ENCODE assay signal across 28 cellular contexts in genomic region chr4:138275216-138275615, GRCh38. TPM values are rescaled to one million over a fixed set of nuclear protein-coding genes. Genes with fewer than 3 reads are reported as not detected.
A peak's percentile ranks its signal among the peaks of the same experiment; 100 is the strongest.
DNase-seq lines count a peak whose midpoint lies in the region; ATAC-seq and TF ChIP-seq lines count a peak whose summit lies in the region.
"Had no signal": no experiment of that assay in that cellular context is flagged by ENCODE, and none has a peak within 500 bp of the region (broad histone marks: within the 10 kb centered on the region; RNA-seq: fewer than 3 reads in every experiment).

No MANE protein-coding gene starts in this region.

- no peak overlapping the region for H3K23ac ChIP-seq in mesenchymal stem cell (ENCODE audit: low read length in 2 of 2)

- peak overlapping the region; percentile 98 for H3K27ac ChIP-seq in mammary epithelial cell (ENCODE audit: insufficient read depth, low read depth, low read length)
- H3K27ac ChIP-seq in mesenchymal stem cell (ENCODE audit: low read length, poor library complexity, severe bottlenecking), result no peak overlapping the region
- H3K27ac ChIP-seq: 22Rv1, ascending aorta, heart left ventricle, lower lobe of right lung, SJCRH30, suprapubic skin, upper lobe of right lung had no signal

- H3K4me3 ChIP-seq in mammary epithelial cell (replicated peaks in 1 of 3; ENCODE audit: insufficient read depth in 1 of 3, low read depth in 2 of 3, low read length in 3 of 3) (no peak overlapping the region), mesenchymal stem cell (ENCODE audit: insufficient read depth in 1 of 2, low read depth in 1 of 2, low read length in 2 of 2) (no peak overlapping the region)
- H3K4me3 ChIP-seq: ascending aorta, heart left ventricle, lower lobe of right lung, SJCRH30, suprapubic skin, upper lobe of right lung had no signal

- no peak overlapping the region for H3K4ac ChIP-seq in mesenchymal stem cell (ENCODE audit: low read depth in 1 of 2, low read length in 2 of 2)

- no peak overlapping the region for H3K18ac ChIP-seq in mesenchymal stem cell (ENCODE audit: low read depth in 1 of 2, low read length in 2 of 2)

- H3K9ac ChIP-seq in mammary epithelial cell (ENCODE audit: insufficient read depth, low read length) (peak overlapping the region; percentile 64), mesenchymal stem cell (ENCODE audit: low read length) (peak overlapping the region; percentile 85)

- TF ChIP-seq CTCF in mammary epithelial cell (conservative IDR thresholded peaks at IDR 0.05 in 1 of 2, IDR thresholded peaks at IDR 0.05 in 1 of 2; ENCODE audit: extremely low read depth in 1 of 2, insufficient read depth in 1 of 2, low read depth in 1 of 2, low read length in 2 of 2), result no peak

- H3K79me2 ChIP-seq in mammary epithelial cell (ENCODE audit: insufficient read depth, low read length), result no peaks in the 10 kb centered on the region

- WGBS in mammary epithelial cell (ENCODE audit: low coverage, missing lambda C conversion rate), result 100% methylated on average over 1 of the region's 1 CpG
- no CpG with 5 or more reads among the region's 1 CpG for WGBS in mesenchymal stem cell

- DNase-seq in DMS53 (lab: John Stamatoyannopoulos, UW) (peak; percentile 8), DMS53 treated with DMSO at 0.1 percent for 48 hours (lab: John Stamatoyannopoulos, UW; ENCODE audit: unreplicated experiment) (no peak), mammary epithelial cell (peak; percentile 31), mesenchymal stem cell (no peak)
- no peak for DNase-seq in activated CD4-positive, alpha-beta T cell treated with anti-CD3 and anti-CD28 coated beads, Interleukin-2, amount 50 U/mL, for 48 hours
- DNase-seq: activated CD4-positive, alpha-beta memory T cell treated with anti-CD3 and anti-CD28 coated beads for 36 hours; activated effector memory CD4-positive, alpha-beta T cell treated with Interleukin-2 at 50 U/mL for 16 hours; CD4-positive, alpha-beta T cell; H7; heart left ventricle; lower lobe of right lung; NCI-H1048; NCI-H1694; NCI-H526; SJCRH30; stimulated activated CD4-positive, alpha-beta T cell treated with anti-CD3 and anti-CD28 coated beads, Interleukin-15, amount 100 ng/mL, for 24 hours; stimulated activated naive B cell treated with anti-CD40 and anti-IgM and Interleukin-4, amounts not matched to agents 10 μg/mL and 1 μg/mL and 100 μg/mL, for 72 hours; T-helper 1 cell; upper lobe of right lung had no signal

- in situ Hi-C loops in mammary epithelial cell (cut with MboI; ENCODE audit: low sequenced_read_pairs in 2 of 2), result no loop called here

- no peak overlapping the region for H2BK120ac ChIP-seq in mesenchymal stem cell (ENCODE audit: low read depth, low read length)

- intact Hi-C loops in mammary epithelial cell (cut with micrococcal nuclease), result no loop called here

- H2BK15ac ChIP-seq in mesenchymal stem cell (ENCODE audit: low read depth, poor library complexity, severe bottlenecking), result no peak overlapping the region

- ATAC-seq in GM21737 (IDR thresholded peaks at IDR 0.05; ENCODE audit: unreplicated experiment), result no peak
- no peak for ATAC-seq in GM19452 (IDR thresholded peaks at IDR 0.05; ENCODE audit: unreplicated experiment)
- no peak for ATAC-seq in GM21786 (IDR thresholded peaks at IDR 0.05; ENCODE audit: unreplicated experiment)
- ATAC-seq: activated CD4-positive, CD25-positive, alpha-beta regulatory T cell treated with anti-CD3 and anti-CD28 coated beads, Interleukin-2, amount 50 U/mL, for 24 hours; lower lobe of right lung; Panc1; sciatic nerve; stimulated activated naive B cell treated with anti-CD40 and anti-IgM and Interleukin-4, amounts not matched to agents 10 μg/mL and 1 μg/mL and 100 μg/mL, for 72 hours; upper lobe of right lung had no signal

- H3K4me2 ChIP-seq in mammary epithelial cell (ENCODE audit: insufficient read depth, low read depth, low read length), result peak overlapping the region; percentile 49
- no peak overlapping the region for H3K4me2 ChIP-seq in mesenchymal stem cell (ENCODE audit: low read length, poor library complexity, severe bottlenecking)

- no peaks in the 10 kb centered on the region for H3K79me1 ChIP-seq in mesenchymal stem cell (replicated peaks; ENCODE audit: low read length, poor library complexity, severe bottlenecking)

- H3K27me3 ChIP-seq in mammary epithelial cell (ENCODE audit: insufficient read depth, low read length) (no peaks in the 10 kb centered on the region), mesenchymal stem cell (ENCODE audit: control insufficient read depth in 1 of 2, insufficient read depth in 1 of 2, low read length in 2 of 2) (no peaks in the 10 kb centered on the region)
- H3K27me3 ChIP-seq: ascending aorta, heart left ventricle, SJCRH30, suprapubic skin, upper lobe of right lung had no signal

- CTCF ChIA-PET in mammary epithelial cell (lab: Charles Lee; ENCODE audit: low non-redundant PET), result no interaction called here

- no peak overlapping the region for H4K91ac ChIP-seq in mesenchymal stem cell (ENCODE audit: low read length)

- H3K36me3 ChIP-seq in mammary epithelial cell (ENCODE audit: insufficient read depth, low read length) (no peaks in the 10 kb centered on the region), mesenchymal stem cell (ENCODE audit: control insufficient read depth in 1 of 2, insufficient read depth in 2 of 2, low read depth in 1 of 2, low read length in 2 of 2) (no peaks in the 10 kb centered on the region)
- H3K36me3 ChIP-seq: ascending aorta, heart left ventricle, lower lobe of right lung, SJCRH30, suprapubic skin, upper lobe of right lung had no signal

- peaks cover 17% of the 10 kb centered on the region for H3K4me1 ChIP-seq in mammary epithelial cell (ENCODE audit: insufficient read depth, low read length)
- H3K4me1 ChIP-seq in mesenchymal stem cell (ENCODE audit: control insufficient read depth, insufficient read depth, low read depth, low read length), result no peaks in the 10 kb centered on the region
- H3K4me1 ChIP-seq: ascending aorta, heart left ventricle, lower lobe of right lung, SJCRH30, upper lobe of right lung had no signal

- no peak overlapping the region for H2BK5ac ChIP-seq in mesenchymal stem cell (ENCODE audit: low read depth, low read length, poor library complexity, severe bottlenecking)

- no peak overlapping the region for H2AK5ac ChIP-seq in mesenchymal stem cell (ENCODE audit: low read length, severe bottlenecking)

- dilution Hi-C loops in mammary epithelial cell (cut with HindIII; ENCODE audit: low sequenced_read_pairs), result loop anchor here (5.0 kb wide), 1 partner anchor 33 kb away; the partner anchor contains the start of gene SLC7A11

- H2AFZ ChIP-seq in mammary epithelial cell (ENCODE audit: low read depth, low read length), result no peak overlapping the region
- H2AFZ ChIP-seq in mesenchymal stem cell (ENCODE audit: low read depth, low read length), result no peak overlapping the region

- H3K14ac ChIP-seq in mesenchymal stem cell (ENCODE audit: low read length in 2 of 2), result no peak overlapping the region

- H2BK12ac ChIP-seq in mesenchymal stem cell (ENCODE audit: low read length in 2 of 2), result no peak overlapping the region

- H4K20me1 ChIP-seq in mammary epithelial cell (ENCODE audit: insufficient read depth, low read length), result no peaks in the 10 kb centered on the region

- BruUV-seq in mammary epithelial cell (replicated peaks; lab: Mats Ljungman, UMichigan), result no TSS peak

- H3K9me3 ChIP-seq in mammary epithelial cell (replicated peaks; ENCODE audit: insufficient read depth, low read length), result no peaks in the 10 kb centered on the region
- no peaks in the 10 kb centered on the region for H3K9me3 ChIP-seq in mesenchymal stem cell (ENCODE audit: control insufficient read depth, low read length)
- H3K9me3 ChIP-seq: ascending aorta, heart left ventricle, lower lobe of right lung, SJCRH30, suprapubic skin, upper lobe of right lung had no signal

- no peak overlapping the region for H4K8ac ChIP-seq in mesenchymal stem cell (ENCODE audit: low read length)

RNA-seq across cellular contexts. Expression of gene SLC7A11, which starts 33.1 kb away (rescaled TPM):
- 100 to 1,000 TPM in 1 of 2 donors, 10 to 100 TPM in 1; 80.2 to 248 TPM for total RNA-seq in mammary epithelial cell
- polyA plus RNA-seq in mammary epithelial cell, result 18.7 TPM
- 48.9 TPM for polyA minus RNA-seq in mammary epithelial cell
- 27.4 TPM for polyA plus RNA-seq in mesenchymal stem cell (2013, experiment 1 of 2)
- 27.6 TPM for polyA plus RNA-seq in mesenchymal stem cell (2013, experiment 2 of 2)

Comparison
In these comparisons a context has a peak if more than half of its experiments do, and no peak if none do; other contexts are left out.
1. DNase-seq: peak in DMS53 (single experiment) and mammary epithelial cell (single experiment); none in DMS53 treated with DMSO at 0.1 percent for 48 hours (single experiment), mesenchymal stem cell (single experiment) and activated CD4-positive, alpha-beta T cell treated with anti-CD3 and anti-CD28 coated beads, Interleukin-2, amount 50 U/mL, for 48 hours (0 of 2).